In the genomic region with DNA sequence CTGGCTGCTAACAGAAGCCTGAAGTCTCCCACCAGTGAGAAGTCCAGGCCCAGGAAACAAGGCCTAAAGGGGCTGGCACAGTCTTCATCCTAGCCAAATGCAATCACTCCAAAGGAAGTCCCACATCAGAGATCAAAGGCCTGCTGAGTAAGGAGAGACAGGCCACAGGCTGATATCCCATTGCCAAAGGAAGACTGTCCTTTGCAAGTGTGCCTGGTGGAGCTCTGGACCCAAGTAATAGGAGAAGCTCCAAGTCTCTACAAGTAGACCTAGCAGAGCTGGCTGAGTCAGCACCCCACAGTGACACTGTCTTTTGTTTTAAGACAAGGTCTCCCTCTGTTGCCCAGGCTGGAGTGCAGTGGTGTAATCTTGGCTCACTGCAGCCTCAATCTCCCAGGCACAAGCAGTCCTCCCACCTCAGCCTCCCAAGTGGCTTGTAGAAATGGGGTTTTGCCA, we compare ENCODE assay signal across 11 cellular contexts. TPM values are rescaled to one million over a fixed set of nuclear protein-coding genes. Genes with fewer than 3 reads are reported as not detected.
DNase-seq lines count a peak whose midpoint lies in the region; ATAC-seq and TF ChIP-seq lines count a peak whose summit lies in the region.
"Had no signal": no experiment of that assay in that cellular context is flagged by ENCODE, and none has a peak within 500 bp of the region (broad histone marks: within the 10 kb centered on the region; RNA-seq: fewer than 3 reads in every experiment).

No MANE protein-coding gene starts in this region.

- no peak for TF ChIP-seq CTCF in type B pancreatic cell (conservative IDR thresholded peaks at IDR 0.05)

- H3K9me3 Mint-ChIP-seq in activated naive CD4-positive, alpha-beta T cell treated with anti-CD3 and anti-CD28 coated beads, Interleukin-2, amount 50 U/mL, for 72 hours, result peaks cover 0 to 3% of the 10 kb centered on the region in 2 donors
- H3K9me3 Mint-ChIP-seq in activated CD4-positive, alpha-beta memory T cell treated with anti-CD3 and anti-CD28 coated beads, Interleukin-2, amount 10 ng/mL, durations not matched to agents 7 days and 5 days, result no peaks in the 10 kb centered on the region
- H3K9me3 Mint-ChIP-seq in immature natural killer cell (no peaks in the 10 kb centered on the region), type B pancreatic cell (no peaks in the 10 kb centered on the region)

- DNase-seq in activated naive CD4-positive, alpha-beta T cell treated with anti-CD3 and anti-CD28 coated beads, Interleukin-2, amount 50 U/mL, for 72 hours (ENCODE audit: low spot score in 2 of 2), result no peak
- DNase-seq in activated naive CD4-positive, alpha-beta T cell treated with Interleukin-2 at 50 U/mL for 16 hours, result no peak
- DNase-seq in activated CD4-positive, alpha-beta memory T cell treated with anti-CD3 and anti-CD28 coated beads, Interleukin-2, amount 10 ng/mL, durations not matched to agents 7 days and 5 days, result no peak
- no peak for DNase-seq in immature natural killer cell
- DNase-seq in type B pancreatic cell (ENCODE audit: extremely low spot score, unreplicated experiment), result no peak
- DNase-seq: KBM-7, T1000 had no signal

- no peak for ATAC-seq in activated naive CD4-positive, alpha-beta T cell treated with anti-CD3 and anti-CD28 coated beads, Interleukin-2, amount 50 U/mL, for 72 hours
- ATAC-seq in HG02759 (IDR thresholded peaks at IDR 0.05; ENCODE audit: unreplicated experiment), result no peak
- no peak for ATAC-seq in GM21786 (IDR thresholded peaks at IDR 0.05; ENCODE audit: unreplicated experiment)
- ATAC-seq in GM21515 (IDR thresholded peaks at IDR 0.05; ENCODE audit: unreplicated experiment), result no peak

- H3K4me1 Mint-ChIP-seq in activated CD4-positive, alpha-beta memory T cell treated with anti-CD3 and anti-CD28 coated beads, Interleukin-2, amount 10 ng/mL, durations not matched to agents 7 days and 5 days, result peaks cover 39% of the 10 kb centered on the region
- H3K4me1 Mint-ChIP-seq in immature natural killer cell (peaks cover 41 to 43% of the 10 kb centered on the region in 2 donors), type B pancreatic cell (ENCODE audit: unreplicated experiment) (peaks cover 28% of the 10 kb centered on the region)

- POLR2A ChIA-PET in activated CD4-positive, alpha-beta memory T cell treated with anti-CD3 and anti-CD28 coated beads, Interleukin-2, amount 10 ng/mL, durations not matched to agents 7 days and 5 days (lab: Charles Lee), result interaction anchor here (1.1 to 4.7 kb wide), 3 partner anchors 9 to 15 kb away, joined by 5 to 47 read pairs (median 15); a partner anchor contains a TSS

- CTCF ChIA-PET in activated CD4-positive, alpha-beta memory T cell treated with anti-CD3 and anti-CD28 coated beads, Interleukin-2, amount 10 ng/mL, durations not matched to agents 7 days and 5 days (lab: Charles Lee), result interaction anchor here (0.6 to 2.0 kb wide), 2 partner anchors 9 to 146 kb away, joined by 3 to 11 read pairs; no protein-coding TSS in a partner anchor

- H3K27me3 Mint-ChIP-seq in activated CD4-positive, alpha-beta memory T cell treated with anti-CD3 and anti-CD28 coated beads, Interleukin-2, amount 10 ng/mL, durations not matched to agents 7 days and 5 days, result no peaks in the 10 kb centered on the region
- H3K27me3 Mint-ChIP-seq in immature natural killer cell (ENCODE audit: low read depth in 3 of 3) (peaks cover 10 to 15% (median 14%) of the 10 kb centered on the region in 3 donors), type B pancreatic cell (no peaks in the 10 kb centered on the region)

- no peak overlapping the region for H3K4me3 Mint-ChIP-seq in activated CD4-positive, alpha-beta memory T cell treated with anti-CD3 and anti-CD28 coated beads, Interleukin-2, amount 10 ng/mL, durations not matched to agents 7 days and 5 days
- peak overlapping the region in 4 of 5 donors; percentile 2 to 29 (median 16) for H3K4me3 Mint-ChIP-seq in immature natural killer cell
- peak overlapping the region; percentile 70 for H3K4me3 Mint-ChIP-seq in type B pancreatic cell

- H3K27ac Mint-ChIP-seq in activated naive CD4-positive, alpha-beta T cell treated with anti-CD3 and anti-CD28 coated beads, Interleukin-2, amount 50 U/mL, for 72 hours, result peak overlapping the region; percentile 55 to 93
- peak overlapping the region; percentile 35 for H3K27ac Mint-ChIP-seq in activated CD4-positive, alpha-beta memory T cell treated with anti-CD3 and anti-CD28 coated beads, Interleukin-2, amount 10 ng/mL, durations not matched to agents 7 days and 5 days
- H3K27ac Mint-ChIP-seq in immature natural killer cell, result peak overlapping the region; percentile 28 to 75 (median 54)
- H3K27ac Mint-ChIP-seq in type B pancreatic cell, result peak overlapping the region; percentile 96
- H3K27ac Mint-ChIP-seq: progenitor cell of endocrine pancreas had no signal

- peaks cover 4 to 9% of the 10 kb centered on the region in 2 donors for H3K36me3 Mint-ChIP-seq in activated naive CD4-positive, alpha-beta T cell treated with anti-CD3 and anti-CD28 coated beads, Interleukin-2, amount 50 U/mL, for 72 hours
- peaks cover 4% of the 10 kb centered on the region for H3K36me3 Mint-ChIP-seq in activated CD4-positive, alpha-beta memory T cell treated with anti-CD3 and anti-CD28 coated beads, Interleukin-2, amount 10 ng/mL, durations not matched to agents 7 days and 5 days (ENCODE audit: low read depth)
- H3K36me3 Mint-ChIP-seq in immature natural killer cell (peaks cover 0 to 6% (median 4%) of the 10 kb centered on the region in 3 donors), type B pancreatic cell (peaks cover 3% of the 10 kb centered on the region)

RNA-seq across cellular contexts. Expression of a gene that starts 4.5 kb away (rescaled TPM):
- 10 to 100 TPM; 10.5 to 16.9 TPM for total RNA-seq in activated naive CD4-positive, alpha-beta T cell treated with anti-CD3 and anti-CD28 coated beads, Interleukin-2, amount 50 U/mL, for 72 hours
- total RNA-seq in activated CD4-positive, alpha-beta memory T cell treated with anti-CD3 and anti-CD28 coated beads, Interleukin-2, amount 10 ng/mL, durations not matched to agents 7 days and 5 days, result 10 to 100 TPM; 18.7 to 19.1 TPM
- polyA plus RNA-seq in immature natural killer cell, result 10 to 100 TPM; 23.6 to 65.1 (median 26.3) TPM
- 24.5 and 31.5 TPM in 2 replicates for total RNA-seq in type B pancreatic cell (ENCODE audit: low replicate concordance)

RNA-seq across cellular contexts. Expression of a gene that starts 13.3 kb away (rescaled TPM):
- total RNA-seq in activated naive CD4-positive, alpha-beta T cell treated with anti-CD3 and anti-CD28 coated beads, Interleukin-2, amount 50 U/mL, for 72 hours, result 10 to 100 TPM in 1 of 2 donors, 1 to 10 TPM in 1; 7.9 to 10.9 TPM
- total RNA-seq in activated CD4-positive, alpha-beta memory T cell treated with anti-CD3 and anti-CD28 coated beads, Interleukin-2, amount 10 ng/mL, durations not matched to agents 7 days and 5 days, result 1 to 10 TPM; 3.9 to 4.5 TPM
- 10 to 100 TPM in 1 of 3 donors, 1 to 10 TPM in 2; 1.8 to 16.4 (median 3.6) TPM for polyA plus RNA-seq in immature natural killer cell
- 13.8 and 43.3 TPM in 2 replicates for total RNA-seq in type B pancreatic cell (ENCODE audit: low replicate concordance)

RNA-seq across cellular contexts. Expression of a gene that starts 13.4 kb away (rescaled TPM):
- total RNA-seq in activated naive CD4-positive, alpha-beta T cell treated with anti-CD3 and anti-CD28 coated beads, Interleukin-2, amount 50 U/mL, for 72 hours, result 10 to 100 TPM; 25.7 to 40.4 TPM
- 10 to 100 TPM; 27.7 to 29.5 TPM for total RNA-seq in activated CD4-positive, alpha-beta memory T cell treated with anti-CD3 and anti-CD28 coated beads, Interleukin-2, amount 10 ng/mL, durations not matched to agents 7 days and 5 days
- 10 to 100 TPM; 10.5 to 14.5 (median 14.1) TPM for polyA plus RNA-seq in immature natural killer cell
- total RNA-seq in type B pancreatic cell (ENCODE audit: low replicate concordance), result 44.0 and 47.1 TPM in 2 replicates

RNA-seq across cellular contexts. Expression of a gene that starts 13.7 kb away (rescaled TPM):
- total RNA-seq in activated naive CD4-positive, alpha-beta T cell treated with anti-CD3 and anti-CD28 coated beads, Interleukin-2, amount 50 U/mL, for 72 hours, result 1,000 to 10,000 TPM; 2,030 to 2,264 TPM
- total RNA-seq in activated CD4-positive, alpha-beta memory T cell treated with anti-CD3 and anti-CD28 coated beads, Interleukin-2, amount 10 ng/mL, durations not matched to agents 7 days and 5 days, result 1,000 to 10,000 TPM; 1,511 to 1,528 TPM
- polyA plus RNA-seq in immature natural killer cell, result 1,000 to 10,000 TPM in 1 of 3 donors, 100 to 1,000 TPM in 2; 938 to 1,525 (median 950) TPM
- 1,623 and 1,815 TPM in 2 replicates for total RNA-seq in type B pancreatic cell (ENCODE audit: low replicate concordance)

RNA-seq across cellular contexts. Expression of a gene that starts 17.8 kb away (rescaled TPM):
- 1 to 10 TPM; 5.5 to 9.1 TPM for total RNA-seq in activated naive CD4-positive, alpha-beta T cell treated with anti-CD3 and anti-CD28 coated beads, Interleukin-2, amount 50 U/mL, for 72 hours
- total RNA-seq in activated CD4-positive, alpha-beta memory T cell treated with anti-CD3 and anti-CD28 coated beads, Interleukin-2, amount 10 ng/mL, durations not matched to agents 7 days and 5 days, result 1 to 10 TPM; 1.3 to 2.6 TPM
- not detected for polyA plus RNA-seq in immature natural killer cell
- 6.1 and 8.1 TPM in 2 replicates for total RNA-seq in type B pancreatic cell (ENCODE audit: low replicate concordance)

Comparison
In these comparisons a context has a peak if more than half of its experiments do, and no peak if none do; other contexts are left out.
1. H3K27ac Mint-ChIP-seq: peak in every context shown above with its lines; median percentile 96 in type B pancreatic cell; 74 in activated naive CD4-positive, alpha-beta T cell treated with anti-CD3 and anti-CD28 coated beads, Interleukin-2, amount 50 U/mL, for 72 hours; 54 in immature natural killer cell; 35 in activated CD4-positive, alpha-beta memory T cell treated with anti-CD3 and anti-CD28 coated beads, Interleukin-2, amount 10 ng/mL, durations not matched to agents 7 days and 5 days.